Comparison of ENCODE assay signal across 28 cellular contexts in the genomic region with DNA sequence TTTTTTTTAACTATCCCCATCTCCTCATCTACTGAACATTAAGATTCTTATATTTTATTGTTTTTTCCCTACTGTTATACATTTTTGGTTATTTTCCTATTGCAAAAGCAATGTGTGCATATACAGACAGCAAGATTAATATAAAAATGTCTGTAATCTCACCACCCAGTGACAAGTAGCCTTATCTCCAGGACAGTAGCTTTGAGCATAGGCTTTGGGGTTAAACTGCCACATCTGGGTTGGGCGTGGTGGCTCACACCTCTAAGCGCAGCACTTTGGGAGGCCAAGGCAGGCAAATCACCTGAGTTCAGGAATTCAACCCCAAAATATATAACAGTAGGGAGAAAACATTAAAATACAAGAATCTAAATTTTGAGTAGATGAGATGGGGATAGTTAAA. TPM values are rescaled to one million over a fixed set of nuclear protein-coding genes. Genes with fewer than 3 reads are reported as not detected.
"Had no signal": no experiment of that assay in that cellular context is flagged by ENCODE, and none has a peak within 500 bp of the region (broad histone marks: within the 10 kb centered on the region; RNA-seq: fewer than 3 reads in every experiment).

No MANE protein-coding gene starts in this region.

- H3K9me3 Mint-ChIP-seq: naive thymus-derived CD8-positive, alpha-beta T cell; stimulated activated naive B cell treated with anti-CD40 and anti-IgM and Interleukin-4, amounts not matched to agents 10 μg/mL and 1 μg/mL and 100 μg/mL, for 72 hours had no signal

- H3K27ac Mint-ChIP-seq: nephron; stimulated activated naive B cell treated with anti-CD40 and anti-IgM and Interleukin-4, amounts not matched to agents 10 μg/mL and 1 μg/mL and 100 μg/mL, for 72 hours had no signal

- ATAC-seq: left cardiac atrium; left lobe of liver; left ventricle myocardium superior; lower lobe of right lung; naive thymus-derived CD8-positive, alpha-beta T cell; pancreas; right cardiac atrium; sciatic nerve; stimulated activated naive B cell treated with anti-CD40 and anti-IgM and Interleukin-4, amounts not matched to agents 10 μg/mL and 1 μg/mL and 100 μg/mL, for 72 hours; stimulated activated naive CD8-positive, alpha-beta T cell treated with anti-CD3 and anti-CD28 coated beads, Interleukin-15, Interleukin-2, amounts not matched to agents 100 U/mL and 50 U/mL, for 24 hours; upper lobe of right lung had no signal

- H3K4me1 Mint-ChIP-seq: nephron, neural crest cell had no signal

- H3K36me3 Mint-ChIP-seq: naive thymus-derived CD8-positive, alpha-beta T cell had no signal

- H3K4me3 Mint-ChIP-seq: naive thymus-derived CD8-positive, alpha-beta T cell; nephron; neural crest cell; stimulated activated naive B cell treated with anti-CD40 and anti-IgM and Interleukin-4, amounts not matched to agents 10 μg/mL and 1 μg/mL and 100 μg/mL, for 72 hours had no signal

- DNase-seq: hippocampal formation; kidney glomerular epithelial cell; left cardiac atrium; left ventricle myocardium superior; lower lobe of right lung; mammary epithelial cell; mesenchymal stem cell; naive thymus-derived CD8-positive, alpha-beta T cell; nucleus accumbens; pancreas; posterior cingulate gyrus; retina; right cardiac atrium; stimulated activated CD4-positive, alpha-beta T cell treated with anti-CD3 and anti-CD28 coated beads, Interleukin-12 subunit alpha, Interleukin-12 subunit beta, amount 100 ng/mL, for 4 hours; stimulated activated CD4-positive, alpha-beta T cell treated with anti-CD3 and anti-CD28 coated beads, Interleukin-15, amount 100 ng/mL, for 24 hours; stimulated activated CD4-positive, alpha-beta T cell treated with anti-CD3 and anti-CD28 coated beads, Interleukin-2, amount 100 ng/mL, for 24 hours; stimulated activated CD4-positive, alpha-beta T cell treated with anti-CD3 and anti-CD28 coated beads, Interleukin-4, amount 100 ng/mL, for 1 hour; stimulated activated naive B cell treated with anti-CD40 and anti-IgM and Interleukin-4, amounts not matched to agents 10 μg/mL and 1 μg/mL and 100 μg/mL, for 72 hours; stimulated activated naive CD8-positive, alpha-beta T cell treated with anti-CD3 and anti-CD28 coated beads, Interleukin-15, Interleukin-2, amounts not matched to agents 100 U/mL and 50 U/mL, for 24 hours; stomach; testis; thyroid gland; transverse colon; upper lobe of right lung had no signal

RNA-seq across cellular contexts. Expression of gene SSTR2, which starts 27.4 kb away (rescaled TPM):
- total RNA-seq: mammary epithelial cell; naive thymus-derived CD8-positive, alpha-beta T cell had no signal
